ENCODE assay signal across 21 cellular contexts in genomic region chr1:21050031-21050430, GRCh38.
A peak's percentile ranks its signal among the peaks of the same experiment; 100 is the strongest.
DNase-seq lines count a peak whose midpoint lies in the region; ATAC-seq, FAIRE-seq and TF ChIP-seq lines count a peak whose summit lies in the region.
"Had no signal": no experiment of that assay in that cellular context is flagged by ENCODE, and none has a peak within 500 bp of the region (broad histone marks: within the 10 kb centered on the region; RNA-seq: fewer than 3 reads in every experiment).

No MANE protein-coding gene starts in this region.

- no peaks in the 10 kb centered on the region for H3K9me3 ChIP-seq in A549
- H3K9me3 ChIP-seq: HAP-1, suprapubic skin, uterus had no signal

- POLR2A ChIA-PET in A549 (lab: Yijun Ruan, JAX): no interaction called here

- no peak for FAIRE-seq in A549 (lab: Jason Lieb, UNC)
- FAIRE-seq: D721Med, keratinocyte had no signal

- ATAC-seq in A549 (no peak), HG03159 (IDR thresholded peaks at IDR 0.05; ENCODE audit: unreplicated experiment) (no peak)
- ATAC-seq: GM12878 had no signal

- 27% methylated on average over 4 of the region's 4 CpGs for WGBS in A549 (ENCODE audit: missing lambda C conversion rate)

- no peaks in the 10 kb centered on the region for H3K27me3 ChIP-seq in brain microvascular endothelial cell (replicated peaks)
- H3K27me3 ChIP-seq: suprapubic skin, uterus had no signal

- 0 out of 3 replicates have a peak overlapping the region, but pooled peaks have one; percentile 3 for H3K4me2 ChIP-seq in A549

- in situ Hi-C loops in brain microvascular endothelial cell (cut with HindIII; ENCODE audit: low pct_ligation_motif_present, low sequenced_read_pairs): no loop called here

- H3K4me1 ChIP-seq in A549: 0 out of 3 replicates have a peak, but pooled peaks cover under 1% of the 10 kb centered on the region
- H3K4me1 ChIP-seq: HAP-1, suprapubic skin, uterus had no signal

- TF ChIP-seq RAD21 in A549 (conservative IDR thresholded peaks at IDR 0.05 in 1 of 2, IDR thresholded peaks at IDR 0.05 in 1 of 2): no peak

- intact Hi-C loops in posterior cingulate gyrus (cut with DNase I): no loop called here

- DNase-seq in A549 (ENCODE audit: low read depth in 1 of 2, low spot score in 1 of 2) (no peak), HCEC 1CT (peak; percentile 71), brain microvascular endothelial cell (peak; percentile 42), hepatic stellate cell (ENCODE audit: low spot score) (peak; percentile 11), middle frontal gyrus (ENCODE audit: extremely low spot score, low spot score) (no peak), posterior cingulate gyrus (no peak), occipital lobe (lab: John Stamatoyannopoulos, UW) (no peak)
- DNase-seq: 8988T; activated CD4-positive, alpha-beta T cell treated with anti-CD3 and anti-CD28 coated beads for 48 hours; C1 segment of cervical spinal cord; central memory CD4-positive, alpha-beta T cell; effector CD4-positive, alpha-beta T cell; hypothalamus; NCI-H2029 treated with DMSO at 0.1 percent for 48 hours; uterus had no signal

- CTCF ChIA-PET in A549 (lab: Yijun Ruan, JAX): no interaction called here

- TF ChIP-seq CTCF in A549 (IDR thresholded peaks at IDR 0.05) (no peak), brain microvascular endothelial cell (IDR thresholded peaks at IDR 0.05; ENCODE audit: low read depth, low read length, missing control alignments) (no peak)

- H3K36me3 ChIP-seq in brain microvascular endothelial cell (replicated peaks): no peaks in the 10 kb centered on the region
- H3K36me3 ChIP-seq: uterus had no signal

- no peak for TF ChIP-seq POLR2A in A549 (IDR thresholded peaks at IDR 0.05; ENCODE audit: low read length)

- H3K27ac ChIP-seq in A549 (no peak overlapping the region), brain microvascular endothelial cell (no peak overlapping the region)
- H3K27ac ChIP-seq: suprapubic skin, uterus had no signal

- no peak overlapping the region for H3K4me3 ChIP-seq in A549
- H3K4me3 ChIP-seq in brain microvascular endothelial cell (ENCODE audit: low read depth, low read length): no peak overlapping the region
- H3K4me3 ChIP-seq: GM12878, HAP-1, suprapubic skin, uterus had no signal

- no peak for TF ChIP-seq EP300 in A549 (IDR thresholded peaks at IDR 0.05)

TF ChIP-seq in A549, 52 proteins besides CTCF, POLR2A, EP300 and RAD21:
- no peak for TF ChIP-seq FOXS1 (CRISPR knock-in tag; IDR thresholded peaks at IDR 0.05)
- TF ChIP-seq HOXB5 (CRISPR knock-in tag; IDR thresholded peaks at IDR 0.05): no peak
- no peak for TF ChIP-seq KDM1A (IDR thresholded peaks at IDR 0.05; ENCODE audit: low read depth)
- no peak for TF ChIP-seq TP53 (CRISPR knock-in tag; IDR thresholded peaks at IDR 0.05)
- no peak for TF ChIP-seq HOXA7 (CRISPR knock-in tag; IDR thresholded peaks at IDR 0.05)
- TF ChIP-seq KDM5A (IDR thresholded peaks at IDR 0.05): no peak
- TF ChIP-seq HES2 (IDR thresholded peaks at IDR 0.05): no peak
- TF ChIP-seq PHF8 (IDR thresholded peaks at IDR 0.05; ENCODE audit: borderline replicate concordance, low read depth): no peak
- TF ChIP-seq MAX (IDR thresholded peaks at IDR 0.05): no peak
- no peak for TF ChIP-seq MYC (IDR thresholded peaks at IDR 0.05; ENCODE audit: borderline replicate concordance, low read length)
- no peak for TF ChIP-seq JUNB (IDR thresholded peaks at IDR 0.05)
- no peak for TF ChIP-seq MAZ (IDR thresholded peaks at IDR 0.05; ENCODE audit: borderline replicate concordance, low read depth, low read length)
- no peak for TF ChIP-seq POLR2AphosphoS2 (conservative IDR thresholded peaks at IDR 0.05; ENCODE audit: low read length)
- TF ChIP-seq NFE2L2 (conservative IDR thresholded peaks at IDR 0.05; ENCODE audit: low read length): no peak
- TF ChIP-seq RARB (CRISPR knock-in tag; IDR thresholded peaks at IDR 0.05): no peak
- TF ChIP-seq NR3C1 (IDR thresholded peaks at IDR 0.05): no peak
- no peak for TF ChIP-seq FOSB (CRISPR knock-in tag; IDR thresholded peaks at IDR 0.05)
- no peak for TF ChIP-seq REST (IDR thresholded peaks at IDR 0.05)
- no peak for TF ChIP-seq ZSCAN20 (CRISPR knock-in tag; IDR thresholded peaks at IDR 0.05)
- TF ChIP-seq JUN (IDR thresholded peaks at IDR 0.05): no peak
TF ChIP-seq in A549: peak in this region for 0.

Comparison
In these comparisons a context has a peak if more than half of its experiments do, and no peak if none do; other contexts are left out.
1. DNase-seq: peak in HCEC 1CT (single experiment), brain microvascular endothelial cell (single experiment) and hepatic stellate cell (single experiment); none in A549 (0 of 2), middle frontal gyrus (single experiment), posterior cingulate gyrus (0 of 10) and occipital lobe (single experiment).